1 cellular context compared by ENCODE assay signal in genomic region chr4:721261-722171, GRCh38.
TF ChIP-seq lines count a peak whose summit lies in the region.

No MANE protein-coding gene starts in this region.

TF ChIP-seq in endothelial cell of umbilical vein, 7 proteins besides CTCF, POLR2A, EP300 and RAD21 (continued from another document):
- TF ChIP-seq POLR2AphosphoS5 (IDR thresholded peaks at IDR 0.05; ENCODE audit: insufficient read depth, low read depth, low read length): no peak
- TF ChIP-seq FOS (IDR thresholded peaks at IDR 0.05; ENCODE audit: borderline replicate concordance, insufficient read depth, low read length): no peak
- no peak for TF ChIP-seq EZH2 (IDR thresholded peaks at IDR 0.05; ENCODE audit: borderline replicate concordance, low read depth, low read length, severe bottlenecking)
- no peak for TF ChIP-seq GATA2 (IDR thresholded peaks at IDR 0.05; ENCODE audit: insufficient read depth, insufficient read length, low read depth, low read length)
- TF ChIP-seq MAX (IDR thresholded peaks at IDR 0.05; ENCODE audit: insufficient read depth, insufficient read length): no peak
